Comparison of ENCODE assay signal across 1 cellular context in the genomic region with DNA sequence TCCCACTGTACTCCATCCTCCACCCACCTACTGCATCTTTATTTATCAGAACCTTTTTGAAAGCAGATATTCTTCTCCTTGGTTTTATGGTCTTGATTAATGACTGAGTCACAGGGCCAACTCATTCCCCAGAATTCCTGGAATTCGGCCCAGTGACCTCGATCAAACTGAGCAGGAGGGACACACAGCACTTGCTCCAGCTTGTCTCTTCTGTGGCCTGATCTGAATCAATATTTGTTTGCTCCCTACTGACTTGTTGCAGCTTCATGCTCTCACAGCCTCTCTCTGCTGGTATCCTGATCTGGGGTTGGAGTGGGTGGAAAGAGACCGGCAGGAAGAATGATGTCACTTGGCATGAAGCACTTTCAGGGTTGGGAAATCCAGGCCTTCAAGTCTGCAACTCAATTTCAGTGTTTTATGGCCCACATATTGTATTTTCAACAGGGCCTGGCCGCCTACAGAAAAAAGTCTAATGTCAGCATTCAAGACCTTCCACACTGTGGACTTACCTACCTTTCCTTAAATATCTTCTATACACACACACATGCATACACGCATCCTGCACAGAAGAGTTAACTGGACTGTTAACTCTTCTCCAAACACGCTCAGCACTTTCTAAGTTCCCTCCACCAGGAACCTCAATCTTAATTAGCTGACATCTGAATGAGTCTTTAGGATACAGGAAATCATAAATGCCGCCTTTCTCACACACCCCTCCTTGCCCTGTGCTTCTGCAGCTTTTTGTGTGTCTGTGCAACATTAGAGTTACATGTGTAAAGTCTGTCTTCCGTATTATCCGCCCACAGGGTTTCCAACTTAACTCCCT.
TF ChIP-seq lines count a peak whose summit lies in the region.

No MANE protein-coding gene starts in this region.

TF ChIP-seq in HepG2, 621 proteins besides CTCF, POLR2A, EP300 and RAD21 (continued from another document and continues in another):
- TF ChIP-seq ATAD3A (CRISPR knock-in tag; IDR thresholded peaks at IDR 0.05) (no peak), ZSCAN29 (CRISPR knock-in tag; conservative IDR thresholded peaks at IDR 0.05) (peak; percentile 77; the same call in 1 of the 2 replicates), ZNF7 (CRISPR knock-in tag; IDR thresholded peaks at IDR 0.05) (0 out of 2 replicates have a peak, but pooled peaks have one; percentile 7), CAMTA2 (CRISPR knock-in tag; IDR thresholded peaks at IDR 0.05; ENCODE audit: borderline replicate concordance) (no peak), XBP1 (CRISPR knock-in tag; IDR thresholded peaks at IDR 0.05) (no peak), CEBPB (IDR thresholded peaks at IDR 0.05; ENCODE audit: borderline replicate concordance, low read depth, low read length) (peak; percentile 96), MAFK (conservative IDR thresholded peaks at IDR 0.05 in 1 of 2, IDR thresholded peaks at IDR 0.05 in 1 of 2; ENCODE audit: low read length in 2 of 2) (peak; percentile 51 to 66), ZNF746 (CRISPR knock-in tag; IDR thresholded peaks at IDR 0.05) (0 out of 2 replicates have a peak, but pooled peaks have one; percentile 28), EED (CRISPR knock-in tag; IDR thresholded peaks at IDR 0.05) (no peak), HOXA3 (CRISPR knock-in tag; IDR thresholded peaks at IDR 0.05) (peak; percentile 88), ZNF552 (CRISPR knock-in tag; IDR thresholded peaks at IDR 0.05; ENCODE audit: borderline replicate concordance) (no peak), BRCA1 (CRISPR knock-in tag; IDR thresholded peaks at IDR 0.05) (no peak), FOXK1 (CRISPR knock-in tag; IDR thresholded peaks at IDR 0.05; ENCODE audit: borderline replicate concordance, low read depth) (peak; percentile 32; the same call in 1 of the 2 replicates), HDAC2 (CRISPR knock-in tag; IDR thresholded peaks at IDR 0.05) (peak; percentile 93), ARNTL (CRISPR knock-in tag; IDR thresholded peaks at IDR 0.05) (no peak), PRPF4 (IDR thresholded peaks at IDR 0.05; ENCODE audit: low read depth, low read length, poor library complexity, severe bottlenecking) (no peak), ZNF232 (CRISPR knock-in tag; IDR thresholded peaks at IDR 0.05; ENCODE audit: borderline replicate concordance) (no peak), ZNF354B (CRISPR knock-in tag; IDR thresholded peaks at IDR 0.05) (no peak)
- TF ChIP-seq, protein P1, sequence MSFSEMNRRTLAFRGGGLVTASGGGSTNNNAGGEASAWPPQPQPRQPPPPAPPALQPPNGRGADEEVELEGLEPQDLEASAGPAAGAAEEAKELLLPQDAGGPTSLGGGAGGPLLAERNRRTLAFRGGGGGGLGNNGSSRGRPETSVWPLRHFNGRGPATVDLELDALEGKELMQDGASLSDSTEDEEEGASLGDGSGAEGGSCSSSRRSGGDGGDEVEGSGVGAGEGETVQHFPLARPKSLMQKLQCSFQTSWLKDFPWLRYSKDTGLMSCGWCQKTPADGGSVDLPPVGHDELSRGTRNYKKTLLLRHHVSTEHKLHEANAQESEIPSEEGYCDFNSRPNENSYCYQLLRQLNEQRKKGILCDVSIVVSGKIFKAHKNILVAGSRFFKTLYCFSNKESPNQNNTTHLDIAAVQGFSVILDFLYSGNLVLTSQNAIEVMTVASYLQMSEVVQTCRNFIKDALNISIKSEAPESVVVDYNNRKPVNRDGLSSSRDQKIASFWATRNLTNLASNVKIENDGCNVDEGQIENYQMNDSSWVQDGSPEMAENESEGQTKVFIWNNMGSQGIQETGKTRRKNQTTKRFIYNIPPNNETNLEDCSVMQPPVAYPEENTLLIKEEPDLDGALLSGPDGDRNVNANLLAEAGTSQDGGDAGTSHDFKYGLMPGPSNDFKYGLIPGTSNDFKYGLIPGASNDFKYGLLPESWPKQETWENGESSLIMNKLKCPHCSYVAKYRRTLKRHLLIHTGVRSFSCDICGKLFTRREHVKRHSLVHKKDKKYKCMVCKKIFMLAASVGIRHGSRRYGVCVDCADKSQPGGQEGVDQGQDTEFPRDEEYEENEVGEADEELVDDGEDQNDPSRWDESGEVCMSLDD (CRISPR knock-in tag; IDR thresholded peaks at IDR 0.05; ENCODE audit: borderline replicate concordance), result no peak
- TF ChIP-seq, protein P2, sequence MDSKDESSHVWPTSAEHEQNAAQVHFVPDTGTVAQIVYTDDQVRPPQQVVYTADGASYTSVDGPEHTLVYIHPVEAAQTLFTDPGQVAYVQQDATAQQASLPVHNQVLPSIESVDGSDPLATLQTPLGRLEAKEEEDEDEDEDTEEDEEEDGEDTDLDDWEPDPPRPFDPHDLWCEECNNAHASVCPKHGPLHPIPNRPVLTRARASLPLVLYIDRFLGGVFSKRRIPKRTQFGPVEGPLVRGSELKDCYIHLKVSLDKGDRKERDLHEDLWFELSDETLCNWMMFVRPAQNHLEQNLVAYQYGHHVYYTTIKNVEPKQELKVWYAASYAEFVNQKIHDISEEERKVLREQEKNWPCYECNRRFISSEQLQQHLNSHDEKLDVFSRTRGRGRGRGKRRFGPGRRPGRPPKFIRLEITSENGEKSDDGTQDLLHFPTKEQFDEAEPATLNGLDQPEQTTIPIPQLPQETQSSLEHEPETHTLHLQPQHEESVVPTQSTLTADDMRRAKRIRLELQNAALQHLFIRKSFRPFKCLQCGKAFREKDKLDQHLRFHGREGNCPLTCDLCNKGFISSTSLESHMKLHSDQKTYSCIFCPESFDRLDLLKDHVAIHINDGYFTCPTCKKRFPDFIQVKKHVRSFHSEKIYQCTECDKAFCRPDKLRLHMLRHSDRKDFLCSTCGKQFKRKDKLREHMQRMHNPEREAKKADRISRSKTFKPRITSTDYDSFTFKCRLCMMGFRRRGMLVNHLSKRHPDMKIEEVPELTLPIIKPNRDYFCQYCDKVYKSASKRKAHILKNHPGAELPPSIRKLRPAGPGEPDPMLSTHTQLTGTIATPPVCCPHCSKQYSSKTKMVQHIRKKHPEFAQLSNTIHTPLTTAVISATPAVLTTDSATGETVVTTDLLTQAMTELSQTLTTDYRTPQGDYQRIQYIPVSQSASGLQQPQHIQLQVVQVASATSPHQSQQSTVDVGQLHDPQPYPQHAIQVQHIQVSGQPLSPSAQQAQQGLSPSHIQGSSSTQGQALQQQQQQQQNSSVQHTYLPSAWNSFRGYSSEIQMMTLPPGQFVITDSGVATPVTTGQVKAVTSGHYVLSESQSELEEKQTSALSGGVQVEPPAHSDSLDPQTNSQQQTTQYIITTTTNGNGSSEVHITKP (CRISPR knock-in tag; IDR thresholded peaks at IDR 0.05; ENCODE audit: low read depth), result peak; percentile 88
- TF ChIP-seq, protein P3, sequence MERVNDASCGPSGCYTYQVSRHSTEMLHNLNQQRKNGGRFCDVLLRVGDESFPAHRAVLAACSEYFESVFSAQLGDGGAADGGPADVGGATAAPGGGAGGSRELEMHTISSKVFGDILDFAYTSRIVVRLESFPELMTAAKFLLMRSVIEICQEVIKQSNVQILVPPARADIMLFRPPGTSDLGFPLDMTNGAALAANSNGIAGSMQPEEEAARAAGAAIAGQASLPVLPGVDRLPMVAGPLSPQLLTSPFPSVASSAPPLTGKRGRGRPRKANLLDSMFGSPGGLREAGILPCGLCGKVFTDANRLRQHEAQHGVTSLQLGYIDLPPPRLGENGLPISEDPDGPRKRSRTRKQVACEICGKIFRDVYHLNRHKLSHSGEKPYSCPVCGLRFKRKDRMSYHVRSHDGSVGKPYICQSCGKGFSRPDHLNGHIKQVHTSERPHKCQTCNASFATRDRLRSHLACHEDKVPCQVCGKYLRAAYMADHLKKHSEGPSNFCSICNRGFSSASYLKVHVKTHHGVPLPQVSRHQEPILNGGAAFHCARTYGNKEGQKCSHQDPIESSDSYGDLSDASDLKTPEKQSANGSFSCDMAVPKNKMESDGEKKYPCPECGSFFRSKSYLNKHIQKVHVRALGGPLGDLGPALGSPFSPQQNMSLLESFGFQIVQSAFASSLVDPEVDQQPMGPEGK (CRISPR knock-in tag; IDR thresholded peaks at IDR 0.05), result peak; percentile 60
- TF ChIP-seq, protein P4, sequence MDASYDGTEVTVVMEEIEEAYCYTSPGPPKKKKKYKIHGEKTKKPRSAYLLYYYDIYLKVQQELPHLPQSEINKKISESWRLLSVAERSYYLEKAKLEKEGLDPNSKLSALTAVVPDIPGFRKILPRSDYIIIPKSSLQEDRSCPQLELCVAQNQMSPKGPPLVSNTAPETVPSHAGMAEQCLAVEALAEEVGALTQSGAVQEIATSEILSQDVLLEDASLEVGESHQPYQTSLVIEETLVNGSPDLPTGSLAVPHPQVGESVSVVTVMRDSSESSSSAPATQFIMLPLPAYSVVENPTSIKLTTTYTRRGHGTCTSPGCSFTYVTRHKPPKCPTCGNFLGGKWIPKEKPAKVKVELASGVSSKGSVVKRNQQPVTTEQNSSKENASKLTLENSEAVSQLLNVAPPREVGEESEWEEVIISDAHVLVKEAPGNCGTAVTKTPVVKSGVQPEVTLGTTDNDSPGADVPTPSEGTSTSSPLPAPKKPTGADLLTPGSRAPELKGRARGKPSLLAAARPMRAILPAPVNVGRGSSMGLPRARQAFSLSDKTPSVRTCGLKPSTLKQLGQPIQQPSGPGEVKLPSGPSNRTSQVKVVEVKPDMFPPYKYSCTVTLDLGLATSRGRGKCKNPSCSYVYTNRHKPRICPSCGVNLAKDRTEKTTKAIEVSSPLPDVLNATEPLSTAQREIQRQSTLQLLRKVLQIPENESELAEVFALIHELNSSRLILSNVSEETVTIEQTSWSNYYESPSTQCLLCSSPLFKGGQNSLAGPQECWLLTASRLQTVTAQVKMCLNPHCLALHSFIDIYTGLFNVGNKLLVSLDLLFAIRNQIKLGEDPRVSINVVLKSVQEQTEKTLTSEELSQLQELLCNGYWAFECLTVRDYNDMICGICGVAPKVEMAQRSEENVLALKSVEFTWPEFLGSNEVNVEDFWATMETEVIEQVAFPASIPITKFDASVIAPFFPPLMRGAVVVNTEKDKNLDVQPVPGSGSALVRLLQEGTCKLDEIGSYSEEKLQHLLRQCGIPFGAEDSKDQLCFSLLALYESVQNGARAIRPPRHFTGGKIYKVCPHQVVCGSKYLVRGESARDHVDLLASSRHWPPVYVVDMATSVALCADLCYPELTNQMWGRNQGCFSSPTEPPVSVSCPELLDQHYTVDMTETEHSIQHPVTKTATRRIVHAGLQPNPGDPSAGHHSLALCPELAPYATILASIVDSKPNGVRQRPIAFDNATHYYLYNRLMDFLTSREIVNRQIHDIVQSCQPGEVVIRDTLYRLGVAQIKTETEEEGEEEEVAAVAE (CRISPR knock-in tag; IDR thresholded peaks at IDR 0.05; ENCODE audit: borderline replicate concordance), result peak; percentile 72
- TF ChIP-seq, protein P5, sequence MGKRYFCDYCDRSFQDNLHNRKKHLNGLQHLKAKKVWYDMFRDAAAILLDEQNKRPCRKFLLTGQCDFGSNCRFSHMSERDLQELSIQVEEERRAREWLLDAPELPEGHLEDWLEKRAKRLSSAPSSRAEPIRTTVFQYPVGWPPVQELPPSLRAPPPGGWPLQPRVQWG (CRISPR knock-in tag; IDR thresholded peaks at IDR 0.05; ENCODE audit: borderline replicate concordance, low read depth), result no peak
- TF ChIP-seq, protein P6, sequence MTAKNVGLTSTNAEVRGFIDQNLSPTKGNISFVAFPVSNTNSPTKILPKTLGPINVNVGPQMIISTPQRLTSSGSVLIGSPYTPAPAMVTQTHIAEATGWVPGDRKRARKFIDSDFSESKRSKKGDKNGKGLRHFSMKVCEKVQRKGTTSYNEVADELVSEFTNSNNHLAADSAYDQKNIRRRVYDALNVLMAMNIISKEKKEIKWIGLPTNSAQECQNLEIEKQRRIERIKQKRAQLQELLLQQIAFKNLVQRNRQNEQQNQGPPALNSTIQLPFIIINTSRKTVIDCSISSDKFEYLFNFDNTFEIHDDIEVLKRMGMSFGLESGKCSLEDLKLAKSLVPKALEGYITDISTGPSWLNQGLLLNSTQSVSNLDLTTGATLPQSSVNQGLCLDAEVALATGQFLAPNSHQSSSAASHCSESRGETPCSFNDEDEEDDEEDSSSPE (CRISPR knock-in tag; IDR thresholded peaks at IDR 0.05), result peak; percentile 52
- TF ChIP-seq, protein P7, sequence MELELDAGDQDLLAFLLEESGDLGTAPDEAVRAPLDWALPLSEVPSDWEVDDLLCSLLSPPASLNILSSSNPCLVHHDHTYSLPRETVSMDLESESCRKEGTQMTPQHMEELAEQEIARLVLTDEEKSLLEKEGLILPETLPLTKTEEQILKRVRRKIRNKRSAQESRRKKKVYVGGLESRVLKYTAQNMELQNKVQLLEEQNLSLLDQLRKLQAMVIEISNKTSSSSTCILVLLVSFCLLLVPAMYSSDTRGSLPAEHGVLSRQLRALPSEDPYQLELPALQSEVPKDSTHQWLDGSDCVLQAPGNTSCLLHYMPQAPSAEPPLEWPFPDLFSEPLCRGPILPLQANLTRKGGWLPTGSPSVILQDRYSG (CRISPR knock-in tag; IDR thresholded peaks at IDR 0.05), result no peak
- TF ChIP-seq, protein P8, sequence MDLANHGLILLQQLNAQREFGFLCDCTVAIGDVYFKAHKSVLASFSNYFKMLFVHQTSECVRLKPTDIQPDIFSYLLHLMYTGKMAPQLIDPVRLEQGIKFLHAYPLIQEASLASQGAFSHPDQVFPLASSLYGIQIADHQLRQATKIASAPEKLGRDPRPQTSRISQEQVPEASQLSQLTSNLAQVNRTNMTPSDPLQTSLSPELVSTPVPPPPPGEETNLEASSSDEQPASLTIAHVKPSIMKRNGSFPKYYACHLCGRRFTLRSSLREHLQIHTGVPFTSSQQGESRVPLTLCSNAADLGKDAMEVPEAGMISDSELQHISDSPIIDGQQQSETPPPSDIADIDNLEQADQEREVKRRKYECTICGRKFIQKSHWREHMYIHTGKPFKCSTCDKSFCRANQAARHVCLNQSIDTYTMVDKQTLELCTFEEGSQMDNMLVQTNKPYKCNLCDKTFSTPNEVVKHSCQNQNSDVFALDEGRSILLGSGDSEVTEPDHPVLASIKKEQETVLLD (CRISPR knock-in tag; IDR thresholded peaks at IDR 0.05; ENCODE audit: low read depth), result no peak
- TF ChIP-seq, protein P9, sequence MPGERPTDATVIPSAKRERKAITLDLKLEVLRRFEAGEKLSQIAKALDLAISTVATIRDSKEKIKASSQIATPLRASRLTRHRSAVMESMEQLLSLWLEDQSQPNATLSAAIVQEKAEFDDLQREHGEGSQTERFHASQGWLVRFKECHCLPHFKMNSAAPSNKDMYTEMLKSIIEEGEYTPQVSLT (CRISPR knock-in tag; IDR thresholded peaks at IDR 0.05; ENCODE audit: borderline replicate concordance, low read depth), result no peak
- TF ChIP-seq, protein P10, sequence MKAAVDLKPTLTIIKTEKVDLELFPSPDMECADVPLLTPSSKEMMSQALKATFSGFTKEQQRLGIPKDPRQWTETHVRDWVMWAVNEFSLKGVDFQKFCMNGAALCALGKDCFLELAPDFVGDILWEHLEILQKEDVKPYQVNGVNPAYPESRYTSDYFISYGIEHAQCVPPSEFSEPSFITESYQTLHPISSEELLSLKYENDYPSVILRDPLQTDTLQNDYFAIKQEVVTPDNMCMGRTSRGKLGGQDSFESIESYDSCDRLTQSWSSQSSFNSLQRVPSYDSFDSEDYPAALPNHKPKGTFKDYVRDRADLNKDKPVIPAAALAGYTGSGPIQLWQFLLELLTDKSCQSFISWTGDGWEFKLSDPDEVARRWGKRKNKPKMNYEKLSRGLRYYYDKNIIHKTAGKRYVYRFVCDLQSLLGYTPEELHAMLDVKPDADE (CRISPR knock-in tag; IDR thresholded peaks at IDR 0.05), result no peak
